ENCODE assay signal across 1 cellular context in the genomic region with DNA sequence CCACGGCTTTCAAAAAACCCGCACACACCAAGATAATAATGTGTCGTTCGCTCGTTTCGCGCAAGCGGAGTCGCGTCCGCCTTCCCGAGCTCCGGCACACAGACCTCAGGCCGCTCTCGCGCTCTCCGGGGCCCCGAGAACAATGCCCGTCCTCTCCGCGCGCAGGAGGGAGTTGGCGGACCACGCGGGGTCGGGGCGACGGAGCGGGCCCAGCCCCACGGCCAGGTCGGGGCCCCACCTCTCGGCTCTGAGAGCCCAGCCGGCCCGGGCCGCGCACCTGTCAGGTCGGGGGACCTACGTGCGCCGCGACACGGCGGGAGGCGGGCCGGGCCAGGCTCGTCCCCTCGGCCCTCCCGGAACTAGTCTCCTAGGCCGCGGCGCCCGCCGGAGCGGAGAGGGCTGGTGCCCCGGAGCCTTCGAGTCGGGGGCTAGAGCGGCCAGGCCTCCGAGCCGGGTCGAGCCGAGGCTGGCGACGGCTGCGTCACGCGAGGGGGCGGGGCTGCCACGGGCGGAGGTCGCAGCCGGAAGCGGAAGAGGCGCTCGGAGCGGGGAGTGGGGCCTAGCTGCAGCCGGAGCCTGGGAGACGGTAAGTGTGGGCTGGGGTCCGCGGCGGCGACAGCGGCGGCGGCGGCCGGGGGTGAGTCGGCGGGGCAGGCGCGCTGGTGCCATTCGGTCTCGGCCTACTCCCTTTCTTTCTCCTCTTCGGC.
TF ChIP-seq lines count a peak whose summit lies in the region.

A gene (plus strand): TSS at position 524 of the 707 bp plus-strand sequence. CDS start 3,361 bp downstream, outside the sequence.

TF ChIP-seq in GM12878, 131 proteins besides CTCF, POLR2A, EP300 and RAD21 (continued from another document and continues in another):
- TF ChIP-seq, protein P1, sequence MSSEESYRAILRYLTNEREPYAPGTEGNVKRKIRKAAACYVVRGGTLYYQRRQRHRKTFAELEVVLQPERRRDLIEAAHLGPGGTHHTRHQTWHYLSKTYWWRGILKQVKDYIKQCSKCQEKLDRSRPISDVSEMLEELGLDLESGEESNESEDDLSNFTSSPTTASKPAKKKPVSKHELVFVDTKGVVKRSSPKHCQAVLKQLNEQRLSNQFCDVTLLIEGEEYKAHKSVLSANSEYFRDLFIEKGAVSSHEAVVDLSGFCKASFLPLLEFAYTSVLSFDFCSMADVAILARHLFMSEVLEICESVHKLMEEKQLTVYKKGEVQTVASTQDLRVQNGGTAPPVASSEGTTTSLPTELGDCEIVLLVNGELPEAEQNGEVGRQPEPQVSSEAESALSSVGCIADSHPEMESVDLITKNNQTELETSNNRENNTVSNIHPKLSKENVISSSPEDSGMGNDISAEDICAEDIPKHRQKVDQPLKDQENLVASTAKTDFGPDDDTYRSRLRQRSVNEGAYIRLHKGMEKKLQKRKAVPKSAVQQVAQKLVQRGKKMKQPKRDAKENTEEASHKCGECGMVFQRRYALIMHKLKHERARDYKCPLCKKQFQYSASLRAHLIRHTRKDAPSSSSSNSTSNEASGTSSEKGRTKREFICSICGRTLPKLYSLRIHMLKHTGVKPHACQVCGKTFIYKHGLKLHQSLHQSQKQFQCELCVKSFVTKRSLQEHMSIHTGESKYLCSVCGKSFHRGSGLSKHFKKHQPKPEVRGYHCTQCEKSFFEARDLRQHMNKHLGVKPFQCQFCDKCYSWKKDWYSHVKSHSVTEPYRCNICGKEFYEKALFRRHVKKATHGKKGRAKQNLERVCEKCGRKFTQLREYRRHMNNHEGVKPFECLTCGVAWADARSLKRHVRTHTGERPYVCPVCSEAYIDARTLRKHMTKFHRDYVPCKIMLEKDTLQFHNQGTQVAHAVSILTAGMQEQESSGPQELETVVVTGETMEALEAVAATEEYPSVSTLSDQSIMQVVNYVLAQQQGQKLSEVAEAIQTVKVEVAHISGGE (CRISPR knock-in tag; IDR thresholded peaks at IDR 0.05) = peak; percentile 88
- TF ChIP-seq HDGF (IDR thresholded peaks at IDR 0.05) = no peak
- TF ChIP-seq BCL11A (IDR thresholded peaks at IDR 0.05; ENCODE audit: low read depth, low read length) = no peak
- peak; percentile 97 for TF ChIP-seq IKZF1 (conservative IDR thresholded peaks at IDR 0.05)
- TF ChIP-seq SPI1 (IDR thresholded peaks at IDR 0.05; ENCODE audit: borderline replicate concordance, insufficient read depth, low read depth, low read length) = no peak
- TF ChIP-seq DPF2 (IDR thresholded peaks at IDR 0.05) = peak; percentile 75
- no peak for TF ChIP-seq SMAD5 (IDR thresholded peaks at IDR 0.05; ENCODE audit: low read depth)
- no peak; a peak in 1 of 4 replicates for TF ChIP-seq ETV6 (conservative IDR thresholded peaks at IDR 0.05 in 1 of 2, IDR thresholded peaks at IDR 0.05 in 1 of 2; ENCODE audit: borderline replicate concordance in 1 of 2, low read depth in 1 of 2)
- TF ChIP-seq, protein P2, sequence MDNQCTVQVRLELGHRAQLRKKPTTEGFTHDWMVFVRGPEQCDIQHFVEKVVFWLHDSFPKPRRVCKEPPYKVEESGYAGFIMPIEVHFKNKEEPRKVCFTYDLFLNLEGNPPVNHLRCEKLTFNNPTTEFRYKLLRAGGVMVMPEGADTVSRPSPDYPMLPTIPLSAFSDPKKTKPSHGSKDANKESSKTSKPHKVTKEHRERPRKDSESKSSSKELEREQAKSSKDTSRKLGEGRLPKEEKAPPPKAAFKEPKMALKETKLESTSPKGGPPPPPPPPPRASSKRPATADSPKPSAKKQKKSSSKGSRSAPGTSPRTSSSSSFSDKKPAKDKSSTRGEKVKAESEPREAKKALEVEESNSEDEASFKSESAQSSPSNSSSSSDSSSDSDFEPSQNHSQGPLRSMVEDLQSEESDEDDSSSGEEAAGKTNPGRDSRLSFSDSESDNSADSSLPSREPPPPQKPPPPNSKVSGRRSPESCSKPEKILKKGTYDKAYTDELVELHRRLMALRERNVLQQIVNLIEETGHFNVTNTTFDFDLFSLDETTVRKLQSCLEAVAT (IDR thresholded peaks at IDR 0.05) = no peak; the same call in 1 of the 2 replicates
- TF ChIP-seq, protein P3, sequence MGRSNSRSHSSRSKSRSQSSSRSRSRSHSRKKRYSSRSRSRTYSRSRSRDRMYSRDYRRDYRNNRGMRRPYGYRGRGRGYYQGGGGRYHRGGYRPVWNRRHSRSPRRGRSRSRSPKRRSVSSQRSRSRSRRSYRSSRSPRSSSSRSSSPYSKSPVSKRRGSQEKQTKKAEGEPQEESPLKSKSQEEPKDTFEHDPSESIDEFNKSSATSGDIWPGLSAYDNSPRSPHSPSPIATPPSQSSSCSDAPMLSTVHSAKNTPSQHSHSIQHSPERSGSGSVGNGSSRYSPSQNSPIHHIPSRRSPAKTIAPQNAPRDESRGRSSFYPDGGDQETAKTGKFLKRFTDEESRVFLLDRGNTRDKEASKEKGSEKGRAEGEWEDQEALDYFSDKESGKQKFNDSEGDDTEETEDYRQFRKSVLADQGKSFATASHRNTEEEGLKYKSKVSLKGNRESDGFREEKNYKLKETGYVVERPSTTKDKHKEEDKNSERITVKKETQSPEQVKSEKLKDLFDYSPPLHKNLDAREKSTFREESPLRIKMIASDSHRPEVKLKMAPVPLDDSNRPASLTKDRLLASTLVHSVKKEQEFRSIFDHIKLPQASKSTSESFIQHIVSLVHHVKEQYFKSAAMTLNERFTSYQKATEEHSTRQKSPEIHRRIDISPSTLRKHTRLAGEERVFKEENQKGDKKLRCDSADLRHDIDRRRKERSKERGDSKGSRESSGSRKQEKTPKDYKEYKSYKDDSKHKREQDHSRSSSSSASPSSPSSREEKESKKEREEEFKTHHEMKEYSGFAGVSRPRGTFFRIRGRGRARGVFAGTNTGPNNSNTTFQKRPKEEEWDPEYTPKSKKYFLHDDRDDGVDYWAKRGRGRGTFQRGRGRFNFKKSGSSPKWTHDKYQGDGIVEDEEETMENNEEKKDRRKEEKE (IDR thresholded peaks at IDR 0.05) = no peak
- no peak for TF ChIP-seq JUND (IDR thresholded peaks at IDR 0.05; ENCODE audit: low read depth, low read length)
- no peak for TF ChIP-seq CBX3 (IDR thresholded peaks at IDR 0.05; ENCODE audit: borderline replicate concordance, low read depth)
- TF ChIP-seq MTA2 (IDR thresholded peaks at IDR 0.05; ENCODE audit: low read depth) = 0 out of 2 replicates have a peak, but pooled peaks have one; percentile 3
- TF ChIP-seq, protein P4, sequence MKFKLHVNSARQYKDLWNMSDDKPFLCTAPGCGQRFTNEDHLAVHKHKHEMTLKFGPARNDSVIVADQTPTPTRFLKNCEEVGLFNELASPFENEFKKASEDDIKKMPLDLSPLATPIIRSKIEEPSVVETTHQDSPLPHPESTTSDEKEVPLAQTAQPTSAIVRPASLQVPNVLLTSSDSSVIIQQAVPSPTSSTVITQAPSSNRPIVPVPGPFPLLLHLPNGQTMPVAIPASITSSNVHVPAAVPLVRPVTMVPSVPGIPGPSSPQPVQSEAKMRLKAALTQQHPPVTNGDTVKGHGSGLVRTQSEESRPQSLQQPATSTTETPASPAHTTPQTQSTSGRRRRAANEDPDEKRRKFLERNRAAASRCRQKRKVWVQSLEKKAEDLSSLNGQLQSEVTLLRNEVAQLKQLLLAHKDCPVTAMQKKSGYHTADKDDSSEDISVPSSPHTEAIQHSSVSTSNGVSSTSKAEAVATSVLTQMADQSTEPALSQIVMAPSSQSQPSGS (IDR thresholded peaks at IDR 0.05; ENCODE audit: low read length) = no peak
- TF ChIP-seq, protein P5, sequence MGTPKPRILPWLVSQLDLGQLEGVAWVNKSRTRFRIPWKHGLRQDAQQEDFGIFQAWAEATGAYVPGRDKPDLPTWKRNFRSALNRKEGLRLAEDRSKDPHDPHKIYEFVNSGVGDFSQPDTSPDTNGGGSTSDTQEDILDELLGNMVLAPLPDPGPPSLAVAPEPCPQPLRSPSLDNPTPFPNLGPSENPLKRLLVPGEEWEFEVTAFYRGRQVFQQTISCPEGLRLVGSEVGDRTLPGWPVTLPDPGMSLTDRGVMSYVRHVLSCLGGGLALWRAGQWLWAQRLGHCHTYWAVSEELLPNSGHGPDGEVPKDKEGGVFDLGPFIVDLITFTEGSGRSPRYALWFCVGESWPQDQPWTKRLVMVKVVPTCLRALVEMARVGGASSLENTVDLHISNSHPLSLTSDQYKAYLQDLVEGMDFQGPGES (IDR thresholded peaks at IDR 0.05) = 0 out of 2 replicates have a peak, but pooled peaks have one; percentile 14
- no peak for TF ChIP-seq FOS (IDR thresholded peaks at IDR 0.05; ENCODE audit: borderline replicate concordance, extremely low read depth, insufficient read length)
- no peak for TF ChIP-seq BMI1 (IDR thresholded peaks at IDR 0.05; ENCODE audit: borderline replicate concordance)
- TF ChIP-seq, protein P6, sequence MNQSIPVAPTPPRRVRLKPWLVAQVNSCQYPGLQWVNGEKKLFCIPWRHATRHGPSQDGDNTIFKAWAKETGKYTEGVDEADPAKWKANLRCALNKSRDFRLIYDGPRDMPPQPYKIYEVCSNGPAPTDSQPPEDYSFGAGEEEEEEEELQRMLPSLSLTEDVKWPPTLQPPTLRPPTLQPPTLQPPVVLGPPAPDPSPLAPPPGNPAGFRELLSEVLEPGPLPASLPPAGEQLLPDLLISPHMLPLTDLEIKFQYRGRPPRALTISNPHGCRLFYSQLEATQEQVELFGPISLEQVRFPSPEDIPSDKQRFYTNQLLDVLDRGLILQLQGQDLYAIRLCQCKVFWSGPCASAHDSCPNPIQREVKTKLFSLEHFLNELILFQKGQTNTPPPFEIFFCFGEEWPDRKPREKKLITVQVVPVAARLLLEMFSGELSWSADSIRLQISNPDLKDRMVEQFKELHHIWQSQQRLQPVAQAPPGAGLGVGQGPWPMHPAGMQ (IDR thresholded peaks at IDR 0.05; ENCODE audit: borderline replicate concordance) = no peak
- no peak for TF ChIP-seq NR2C2 (IDR thresholded peaks at IDR 0.05; ENCODE audit: borderline replicate concordance, control insufficient read depth, insufficient read length, low read depth)
- peak; percentile 71 for TF ChIP-seq POLR2AphosphoS5 (IDR thresholded peaks at IDR 0.05; ENCODE audit: low read length)
- TF ChIP-seq ZNF384 (IDR thresholded peaks at IDR 0.05; ENCODE audit: borderline replicate concordance, low read depth, low read length) = no peak
- no peak for TF ChIP-seq JUNB (IDR thresholded peaks at IDR 0.05)
- no peak for TF ChIP-seq SMC3 (IDR thresholded peaks at IDR 0.05; ENCODE audit: borderline replicate concordance, low read length)
- TF ChIP-seq SUZ12 (IDR thresholded peaks at IDR 0.05; ENCODE audit: unreplicated experiment) = no peak
- peak; percentile 56; the same call in 1 of the 2 replicates for TF ChIP-seq TBL1XR1 (IDR thresholded peaks at IDR 0.05; ENCODE audit: low read depth, low read length)
- no peak for TF ChIP-seq MYC (IDR thresholded peaks at IDR 0.05; ENCODE audit: insufficient read depth, insufficient read length, insufficient replicate concordance, low read length, severe bottlenecking)
- TF ChIP-seq GATAD2B (conservative IDR thresholded peaks at IDR 0.05; ENCODE audit: low read depth) = peak; percentile 96
- TF ChIP-seq CHD4 (IDR thresholded peaks at IDR 0.05) = no peak
- TF ChIP-seq, protein P7, sequence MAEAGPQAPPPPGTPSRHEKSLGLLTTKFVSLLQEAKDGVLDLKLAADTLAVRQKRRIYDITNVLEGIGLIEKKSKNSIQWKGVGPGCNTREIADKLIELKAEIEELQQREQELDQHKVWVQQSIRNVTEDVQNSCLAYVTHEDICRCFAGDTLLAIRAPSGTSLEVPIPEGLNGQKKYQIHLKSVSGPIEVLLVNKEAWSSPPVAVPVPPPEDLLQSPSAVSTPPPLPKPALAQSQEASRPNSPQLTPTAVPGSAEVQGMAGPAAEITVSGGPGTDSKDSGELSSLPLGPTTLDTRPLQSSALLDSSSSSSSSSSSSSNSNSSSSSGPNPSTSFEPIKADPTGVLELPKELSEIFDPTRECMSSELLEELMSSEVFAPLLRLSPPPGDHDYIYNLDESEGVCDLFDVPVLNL (IDR thresholded peaks at IDR 0.05; ENCODE audit: low read depth, low read length) = 0 out of 2 replicates have a peak, but pooled peaks have one; percentile 57
- no peak for TF ChIP-seq RBBP5 (conservative IDR thresholded peaks at IDR 0.05)
- no peak for TF ChIP-seq KDM1A (IDR thresholded peaks at IDR 0.05; ENCODE audit: borderline replicate concordance)
- TF ChIP-seq, protein P8, sequence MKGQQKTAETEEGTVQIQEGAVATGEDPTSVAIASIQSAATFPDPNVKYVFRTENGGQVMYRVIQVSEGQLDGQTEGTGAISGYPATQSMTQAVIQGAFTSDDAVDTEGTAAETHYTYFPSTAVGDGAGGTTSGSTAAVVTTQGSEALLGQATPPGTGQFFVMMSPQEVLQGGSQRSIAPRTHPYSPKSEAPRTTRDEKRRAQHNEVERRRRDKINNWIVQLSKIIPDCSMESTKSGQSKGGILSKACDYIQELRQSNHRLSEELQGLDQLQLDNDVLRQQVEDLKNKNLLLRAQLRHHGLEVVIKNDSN (IDR thresholded peaks at IDR 0.05; ENCODE audit: borderline replicate concordance, extremely low read length, insufficient read depth, low read depth, low read length) = no peak
- no peak for TF ChIP-seq CBX5 (IDR thresholded peaks at IDR 0.05; ENCODE audit: low read depth)
- TF ChIP-seq, protein P9, sequence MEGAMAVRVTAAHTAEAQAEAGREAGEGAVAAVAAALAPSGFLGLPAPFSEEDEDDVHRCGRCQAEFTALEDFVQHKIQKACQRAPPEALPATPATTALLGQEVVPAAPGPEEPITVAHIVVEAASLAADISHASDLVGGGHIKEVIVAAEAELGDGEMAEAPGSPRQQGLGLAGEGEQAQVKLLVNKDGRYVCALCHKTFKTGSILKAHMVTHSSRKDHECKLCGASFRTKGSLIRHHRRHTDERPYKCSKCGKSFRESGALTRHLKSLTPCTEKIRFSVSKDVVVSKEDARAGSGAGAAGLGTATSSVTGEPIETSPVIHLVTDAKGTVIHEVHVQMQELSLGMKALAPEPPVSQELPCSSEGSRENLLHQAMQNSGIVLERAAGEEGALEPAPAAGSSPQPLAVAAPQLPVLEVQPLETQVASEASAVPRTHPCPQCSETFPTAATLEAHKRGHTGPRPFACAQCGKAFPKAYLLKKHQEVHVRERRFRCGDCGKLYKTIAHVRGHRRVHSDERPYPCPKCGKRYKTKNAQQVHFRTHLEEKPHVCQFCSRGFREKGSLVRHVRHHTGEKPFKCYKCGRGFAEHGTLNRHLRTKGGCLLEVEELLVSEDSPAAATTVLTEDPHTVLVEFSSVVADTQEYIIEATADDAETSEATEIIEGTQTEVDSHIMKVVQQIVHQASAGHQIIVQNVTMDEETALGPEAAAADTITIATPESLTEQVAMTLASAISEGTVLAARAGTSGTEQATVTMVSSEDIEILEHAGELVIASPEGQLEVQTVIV (IDR thresholded peaks at IDR 0.05; ENCODE audit: borderline replicate concordance, partially characterized antibody) = peak; percentile 59
- peak; percentile 42; the same call in 1 of the 3 replicates for TF ChIP-seq POU2F2 (IDR thresholded peaks at IDR 0.05; ENCODE audit: borderline replicate concordance, low read depth, low read length)
- peak; percentile 84 for TF ChIP-seq MXI1 (IDR thresholded peaks at IDR 0.05; ENCODE audit: low read depth, low read length)
- peak; percentile 69; the same call in 1 of the 2 replicates for TF ChIP-seq NFXL1 (IDR thresholded peaks at IDR 0.05; ENCODE audit: borderline replicate concordance)
- TF ChIP-seq SMAD1 (IDR thresholded peaks at IDR 0.05; ENCODE audit: low read depth, partially characterized antibody) = no peak
- peak; percentile 83 for TF ChIP-seq CHD2 (IDR thresholded peaks at IDR 0.05; ENCODE audit: borderline replicate concordance, low read depth, low read length)
- TF ChIP-seq, protein P10, sequence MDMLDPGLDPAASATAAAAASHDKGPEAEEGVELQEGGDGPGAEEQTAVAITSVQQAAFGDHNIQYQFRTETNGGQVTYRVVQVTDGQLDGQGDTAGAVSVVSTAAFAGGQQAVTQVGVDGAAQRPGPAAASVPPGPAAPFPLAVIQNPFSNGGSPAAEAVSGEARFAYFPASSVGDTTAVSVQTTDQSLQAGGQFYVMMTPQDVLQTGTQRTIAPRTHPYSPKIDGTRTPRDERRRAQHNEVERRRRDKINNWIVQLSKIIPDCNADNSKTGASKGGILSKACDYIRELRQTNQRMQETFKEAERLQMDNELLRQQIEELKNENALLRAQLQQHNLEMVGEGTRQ (IDR thresholded peaks at IDR 0.05; ENCODE audit: borderline replicate concordance, low read depth, low read length) = no peak
- TF ChIP-seq SIN3A (IDR thresholded peaks at IDR 0.05; ENCODE audit: low read depth, low read length) = peak; percentile 90; the same call in 1 of the 2 replicates
